22 cellular contexts compared by ENCODE assay signal in the genomic region with DNA sequence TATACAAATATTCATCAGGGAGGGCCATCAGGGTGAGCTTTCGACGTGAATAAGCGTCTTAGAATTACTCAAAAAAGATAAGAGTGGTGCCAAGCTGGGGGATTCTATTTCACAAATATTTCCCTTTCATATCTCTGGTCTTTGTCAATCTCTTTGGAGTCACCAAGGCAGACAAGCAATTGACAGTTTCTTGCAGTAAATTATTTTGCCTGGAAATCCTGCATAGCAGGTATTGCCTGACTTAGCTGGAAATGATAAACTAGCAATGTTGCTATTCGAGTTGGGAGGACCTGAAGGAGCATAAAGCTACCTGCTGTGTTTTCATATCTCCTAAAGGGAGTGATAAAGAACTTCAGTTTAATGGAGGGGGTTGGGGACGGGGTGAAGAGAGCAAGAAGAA.
"Had no signal": no experiment of that assay in that cellular context is flagged by ENCODE, and none has a peak within 500 bp of the region (broad histone marks: within the 10 kb centered on the region; RNA-seq: fewer than 3 reads in every experiment).

No MANE protein-coding gene starts in this region.

- H3K27ac ChIP-seq: brain microvascular endothelial cell, cardiac muscle cell had no signal

- FAIRE-seq: K562 had no signal

- H3K4me1 Mint-ChIP-seq: activated B cell treated with CpG ODN at 0.5 μM for 24 hours had no signal

- H3K27ac Mint-ChIP-seq: activated B cell treated with CpG ODN at 0.5 μM for 24 hours; activated CD4-positive, alpha-beta T cell treated with anti-CD3 and anti-CD28 coated beads, Interleukin-2, amount 10 ng/mL, durations not matched to agents 24 days and 14 days; activated CD8-positive, alpha-beta memory T cell treated with anti-CD3 and anti-CD28 coated beads, Interleukin-2, amount 10 ng/mL, durations not matched to agents 7 days and 5 days; activated naive CD4-positive, alpha-beta T cell treated with anti-CD3 and anti-CD28 coated beads, Interleukin-2, amount 50 U/mL, for 72 hours; activated T-cell treated with anti-CD3 and anti-CD28 coated beads, Interleukin-2, amount 50 U/mL, for 24 hours; activated T-helper 1 cell treated with anti-CD3 and anti-CD28 coated beads, Interleukin-12 subunit alpha, Interleukin-12 subunit beta, Interleukin-2, Interleukin-4 antibody, amounts not matched to agents 30 ng/mL and 10 ng/mL and 1 ng/mL, durations not matched to agents 14 hours and 24 hours and 36 hours; T-helper 1 cell treated with Interleukin-12 subunit alpha and Interleukin-12 subunit beta and Interleukin-4 antibody, amounts not matched to agents 30 μg/mL and 1 μg/mL, for 36 hours had no signal

- H3K36me3 ChIP-seq: brain microvascular endothelial cell, cardiac muscle cell had no signal

- DNase-seq: activated B cell treated with CpG ODN at 0.5 μM for 24 hours; activated CD4-positive, alpha-beta T cell treated with anti-CD3 and anti-CD28 coated beads for 1 hour; activated CD4-positive, alpha-beta T cell treated with anti-CD3 and anti-CD28 coated beads, Interleukin-2, amount 10 ng/mL, durations not matched to agents 24 days and 14 days; activated CD4-positive, alpha-beta T cell treated with anti-CD3 and anti-CD28 coated beads, Interleukin-2, amount 50 U/mL, for 48 hours; activated CD8-positive, alpha-beta memory T cell treated with anti-CD3 and anti-CD28 coated beads, Interleukin-2, amount 10 ng/mL, durations not matched to agents 7 days and 5 days; activated effector memory CD4-positive, alpha-beta T cell treated with Interleukin-2 at 50 U/mL for 16 hours; activated naive CD4-positive, alpha-beta T cell treated with Interleukin-2 at 50 U/mL for 16 hours; activated T-cell treated with anti-CD3 and anti-CD28 coated beads, Interleukin-2, amount 50 U/mL, for 24 hours; Karpas-422; MM.1S; NCI-H1105; NCI-H1436; NCI-H1694 treated with DMSO at 0.1 percent for 48 hours; NK-92 treated with Interleukin-12 subunit alpha and Interleukin-12 subunit beta, amount 100 ng/mL, for 24 hours; OCI-M1; SHP77 treated with DMSO at 0.1 percent for 48 hours had no signal

- H3K4me3 ChIP-seq: cardiac muscle cell, K562 had no signal

- H3K27me3 ChIP-seq: brain microvascular endothelial cell, cardiac muscle cell had no signal

- H3K9me3 Mint-ChIP-seq: activated B cell treated with CpG ODN at 0.5 μM for 24 hours; activated naive CD4-positive, alpha-beta T cell treated with anti-CD3 and anti-CD28 coated beads, Interleukin-2, amount 50 U/mL, for 72 hours; activated T-cell treated with anti-CD3 and anti-CD28 coated beads, Interleukin-2, amount 50 U/mL, for 24 hours; activated T-helper 1 cell treated with anti-CD3 and anti-CD28 coated beads, Interleukin-12 subunit alpha, Interleukin-12 subunit beta, Interleukin-2, Interleukin-4 antibody, amounts not matched to agents 30 ng/mL and 10 ng/mL and 1 ng/mL, durations not matched to agents 14 hours and 24 hours and 36 hours; T-helper 1 cell treated with Interleukin-12 subunit alpha and Interleukin-12 subunit beta and Interleukin-4 antibody, amounts not matched to agents 30 μg/mL and 1 μg/mL, for 36 hours had no signal

- H3K36me3 Mint-ChIP-seq: activated naive CD4-positive, alpha-beta T cell treated with anti-CD3 and anti-CD28 coated beads, Interleukin-2, amount 50 U/mL, for 72 hours had no signal

- H3K4me3 Mint-ChIP-seq: activated B cell treated with CpG ODN at 0.5 μM for 24 hours; activated CD4-positive, alpha-beta T cell treated with anti-CD3 and anti-CD28 coated beads, Interleukin-2, amount 10 ng/mL, durations not matched to agents 24 days and 14 days; activated CD8-positive, alpha-beta memory T cell treated with anti-CD3 and anti-CD28 coated beads, Interleukin-2, amount 10 ng/mL, durations not matched to agents 7 days and 5 days; activated T-cell treated with anti-CD3 and anti-CD28 coated beads, Interleukin-2, amount 50 U/mL, for 24 hours; activated T-helper 1 cell treated with anti-CD3 and anti-CD28 coated beads, Interleukin-12 subunit alpha, Interleukin-12 subunit beta, Interleukin-2, Interleukin-4 antibody, amounts not matched to agents 30 ng/mL and 10 ng/mL and 1 ng/mL, durations not matched to agents 14 hours and 24 hours and 36 hours; T-helper 1 cell treated with Interleukin-12 subunit alpha and Interleukin-12 subunit beta and Interleukin-4 antibody, amounts not matched to agents 30 μg/mL and 1 μg/mL, for 36 hours had no signal

- ATAC-seq: activated CD8-positive, alpha-beta memory T cell treated with anti-CD3 and anti-CD28 coated beads, Interleukin-2, amount 10 ng/mL, durations not matched to agents 7 days and 5 days; activated naive CD4-positive, alpha-beta T cell treated with anti-CD3 and anti-CD28 coated beads, Interleukin-2, amount 50 U/mL, for 72 hours; K562 had no signal
